Comparison of ENCODE assay signal across 4 cellular contexts in the genomic region with DNA sequence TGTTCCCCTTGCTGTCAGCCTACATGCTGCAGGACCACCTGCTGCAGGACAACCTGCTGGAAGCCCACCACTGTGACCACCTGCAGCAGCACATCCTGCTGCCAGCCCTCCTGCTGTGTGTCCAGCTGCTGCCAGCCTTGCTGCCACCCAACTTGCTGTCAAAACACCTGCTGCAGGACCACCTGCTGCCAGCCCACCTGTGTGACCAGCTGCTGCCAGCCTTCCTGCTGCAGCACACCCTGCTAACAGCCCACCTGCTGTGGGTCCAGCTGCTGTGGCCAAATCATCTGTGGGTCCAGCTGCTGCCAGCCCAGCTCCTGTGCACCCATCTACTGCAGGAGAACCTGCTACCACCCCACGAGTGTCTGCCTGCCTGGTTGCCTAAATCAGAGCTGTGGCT. TPM values are rescaled to one million over a fixed set of nuclear protein-coding genes. Genes with fewer than 3 reads are reported as not detected.
"Had no signal": no experiment of that assay in that cellular context is flagged by ENCODE, and none has a peak within 500 bp of the region (broad histone marks: within the 10 kb centered on the region; RNA-seq: fewer than 3 reads in every experiment).

No MANE protein-coding gene starts in this region.

RNA-seq across cellular contexts. Expression of a gene that starts 4.2 kb away (rescaled TPM):
- total RNA-seq: LHCN-M2, M059J, MCF 10A, NCI-H460 had no signal

RNA-seq across cellular contexts. Expression of a gene that starts 6.1 kb away (rescaled TPM):
- total RNA-seq: LHCN-M2, M059J, MCF 10A, NCI-H460 had no signal

RNA-seq across cellular contexts. Expression of a gene that starts 16.1 kb away (rescaled TPM):
- total RNA-seq: LHCN-M2, M059J, MCF 10A, NCI-H460 had no signal

RNA-seq across cellular contexts. Expression of a gene that starts 21.8 kb away (rescaled TPM):
- total RNA-seq: LHCN-M2, M059J, MCF 10A, NCI-H460 had no signal

RNA-seq across cellular contexts. Expression of a gene that starts 31.3 kb away (rescaled TPM):
- total RNA-seq: LHCN-M2, M059J, MCF 10A, NCI-H460 had no signal
